Comparison of ENCODE assay signal across 32 cellular contexts in the genomic region with DNA sequence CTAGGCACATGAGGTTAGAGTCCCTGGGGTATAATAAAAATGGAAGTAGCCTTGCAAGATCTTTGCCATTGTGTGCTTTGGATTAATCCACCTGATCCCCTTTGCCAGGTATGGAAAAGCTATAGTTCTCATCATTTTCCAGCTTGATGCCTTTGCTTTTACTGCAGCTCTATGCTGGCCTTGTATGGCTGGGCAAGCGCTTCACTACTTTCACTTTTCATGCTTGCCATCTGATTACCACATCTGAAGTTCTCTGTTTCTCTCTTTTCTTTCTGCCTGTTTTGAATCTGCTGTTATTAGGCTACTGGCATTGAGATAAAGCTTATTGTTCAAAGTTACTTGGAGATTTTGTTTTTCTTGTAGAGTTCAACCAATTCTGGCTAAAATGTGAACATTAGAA. TPM values are rescaled to one million over a fixed set of nuclear protein-coding genes. Genes with fewer than 3 reads are reported as not detected.
"Had no signal": no experiment of that assay in that cellular context is flagged by ENCODE, and none has a peak within 500 bp of the region (broad histone marks: within the 10 kb centered on the region; RNA-seq: fewer than 3 reads in every experiment).

No MANE protein-coding gene starts in this region.

- H3K4me3 ChIP-seq: heart right ventricle, left ventricle myocardium inferior, pancreas, prostate gland, suprapubic skin, tibial artery, upper lobe of right lung had no signal

- H3K4me1 ChIP-seq: heart right ventricle, left ventricle myocardium inferior, prostate gland, suprapubic skin, upper lobe of right lung had no signal

- H3K36me3 ChIP-seq: brain microvascular endothelial cell, heart right ventricle, left ventricle myocardium inferior, pancreas, prostate gland, suprapubic skin, tibial artery, upper lobe of right lung had no signal

- H3K27me3 ChIP-seq: brain microvascular endothelial cell, heart right ventricle, pancreas, suprapubic skin, tibial artery, upper lobe of right lung had no signal

- H3K27ac ChIP-seq: brain microvascular endothelial cell, heart right ventricle, left ventricle myocardium inferior, pancreas, prostate gland, suprapubic skin, tibial artery, upper lobe of right lung, VCaP had no signal

- DNase-seq: activated CD4-positive, alpha-beta T cell treated with anti-CD3 and anti-CD28 coated beads for 4 hours; activated CD4-positive, alpha-beta T cell treated with anti-CD3 and anti-CD28 coated beads, Interleukin-2, amount 50 U/mL, for 4 hours; activated effector memory CD4-positive, alpha-beta T cell treated with Interleukin-2 at 50 U/mL for 16 hours; activated naive CD4-positive, alpha-beta T cell treated with Interleukin-2 at 50 U/mL for 16 hours; activated naive CD8-positive, alpha-beta T cell treated with anti-CD3 and anti-CD28 coated beads, Interleukin-2, amount 10 ng/mL, durations not matched to agents 7 days and 5 days; activated T-cell treated with anti-CD3 and anti-CD28 coated beads for 4 hours; amniotic stem cell; brain microvascular endothelial cell; cortex of kidney; effector memory CD8-positive, alpha-beta T cell; foreskin melanocyte; heart right ventricle; kidney glomerular epithelial cell; left ventricle myocardium inferior; pancreas; retina; stimulated activated CD4-positive, alpha-beta T cell treated with anti-CD3 and anti-CD28 coated beads, Interleukin-15, amount 100 ng/mL, for 24 hours; stimulated activated CD4-positive, alpha-beta T cell treated with anti-CD3 and anti-CD28 coated beads, Interleukin-2, amount 100 ng/mL, for 24 hours; stimulated activated naive B cell treated with anti-CD40 and anti-IgM and Interleukin-4, amounts not matched to agents 10 μg/mL and 1 μg/mL and 100 μg/mL, for 72 hours; T-helper 1 cell; tibial artery; upper lobe of right lung had no signal

- ATAC-seq: effector memory CD8-positive, alpha-beta T cell; heart right ventricle; naive thymus-derived CD4-positive, alpha-beta T cell; stimulated activated naive B cell treated with anti-CD40 and anti-IgM and Interleukin-4, amounts not matched to agents 10 μg/mL and 1 μg/mL and 100 μg/mL, for 72 hours; upper lobe of right lung had no signal

- H3K9me3 ChIP-seq: left ventricle myocardium inferior, pancreas, prostate gland, suprapubic skin, tibial artery, upper lobe of right lung had no signal

RNA-seq across cellular contexts. Expression of a gene that starts 5.5 kb away (rescaled TPM):
- total RNA-seq: activated naive CD8-positive, alpha-beta T cell treated with anti-CD3 and anti-CD28 coated beads, Interleukin-2, amount 10 ng/mL, durations not matched to agents 7 days and 5 days; astrocyte; cardiac septum; chondrocyte; endothelial cell of umbilical vein; glomerular endothelial cell; heart right ventricle; left ventricle myocardium inferior; lung microvascular endothelial cell; naive thymus-derived CD4-positive, alpha-beta T cell; prostate gland had no signal
